18 cellular contexts compared by ENCODE assay signal in genomic region chr11:35892166-35892565, GRCh38.
"Had no signal": no experiment of that assay in that cellular context is flagged by ENCODE, and none has a peak within 500 bp of the region (broad histone marks: within the 10 kb centered on the region; RNA-seq: fewer than 3 reads in every experiment).

No MANE protein-coding gene starts in this region.

- ATAC-seq: gastrocnemius medialis, heart right ventricle, left lobe of liver, mucosa of descending colon, natural killer cell, pancreas, right cardiac atrium had no signal

- H3K9ac ChIP-seq: neural progenitor cell had no signal

- H3K27ac ChIP-seq: colonic mucosa, esophagus squamous epithelium, gastrocnemius medialis, heart right ventricle, neural progenitor cell, pancreas, suprapubic skin, thyroid gland had no signal

- H2AFZ ChIP-seq: neural progenitor cell had no signal

- H3K4me1 ChIP-seq: colonic mucosa, heart right ventricle, thyroid gland had no signal

- H3K36me3 ChIP-seq: colonic mucosa, esophagus squamous epithelium, gastrocnemius medialis, heart right ventricle, neural progenitor cell, pancreas, suprapubic skin, thyroid gland had no signal

- H3K4me3 ChIP-seq: colonic mucosa, esophagus squamous epithelium, gastrocnemius medialis, heart right ventricle, mucosa of descending colon, neural progenitor cell, pancreas, smooth muscle cell, suprapubic skin, thyroid gland had no signal

- DNase-seq: colonic mucosa; dermis blood vessel endothelial cell; esophagus squamous epithelium; gastrocnemius medialis; heart right ventricle; hypothalamus; mucosa of descending colon; natural killer cell; nucleus accumbens; pancreas; right cardiac atrium; stimulated activated CD4-positive, alpha-beta T cell treated with anti-CD3 and anti-CD28 coated beads, Interleukin-2, amount 100 ng/mL, for 48 hours; stimulated activated naive CD4-positive, alpha-beta T cell treated with Interleukin-2 at 50 U/mL for 16 hours; thyroid gland had no signal

- H3K9me3 ChIP-seq: colonic mucosa, esophagus squamous epithelium, gastrocnemius medialis, mucosa of descending colon, pancreas, suprapubic skin, thyroid gland had no signal

- H3K27me3 ChIP-seq: colonic mucosa, esophagus squamous epithelium, gastrocnemius medialis, neural progenitor cell, pancreas, suprapubic skin, thyroid gland had no signal

- H3K4me2 ChIP-seq: neural progenitor cell, smooth muscle cell had no signal
